Comparison of ENCODE assay signal across 26 cellular contexts in the genomic region with DNA sequence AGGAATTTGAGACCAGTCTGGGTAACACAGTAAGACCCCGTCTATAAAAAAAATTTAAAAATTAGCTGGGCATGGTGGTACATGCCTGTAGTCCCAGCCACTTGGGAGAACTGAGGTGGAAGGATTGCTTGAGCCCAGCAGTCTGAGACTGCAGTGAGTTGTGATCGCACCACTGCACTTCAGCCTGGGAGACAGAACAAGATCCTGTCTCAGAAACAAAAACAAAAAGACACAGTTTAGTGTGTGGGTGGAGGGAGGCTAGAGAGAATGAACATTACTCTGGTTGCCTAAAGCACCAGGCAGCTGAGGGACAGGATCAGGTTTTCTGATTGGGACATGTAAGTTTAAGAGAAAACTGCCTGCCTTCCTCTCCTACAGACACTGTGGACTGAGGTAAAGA. TPM values are rescaled to one million over a fixed set of nuclear protein-coding genes. Genes with fewer than 3 reads are reported as not detected.
"Had no signal": no experiment of that assay in that cellular context is flagged by ENCODE, and none has a peak within 500 bp of the region (broad histone marks: within the 10 kb centered on the region; RNA-seq: fewer than 3 reads in every experiment).

No MANE protein-coding gene starts in this region.

- H3K27me3 Mint-ChIP-seq: activated CD4-positive, alpha-beta T cell treated with anti-CD3 and anti-CD28 coated beads, Interleukin-2, amount 10 ng/mL, durations not matched to agents 24 days and 14 days; activated CD8-positive, alpha-beta memory T cell treated with anti-CD3 and anti-CD28 coated beads, Interleukin-2, amount 10 ng/mL, durations not matched to agents 7 days and 5 days; activated CD8-positive, alpha-beta T cell treated with anti-CD3 and anti-CD28 coated beads for 36 hours; naive B cell; stimulated activated naive B cell treated with anti-CD40 and anti-IgM and Interleukin-4, amounts not matched to agents 10 μg/mL and 1 μg/mL and 100 μg/mL, for 72 hours; type B pancreatic cell had no signal

- H3K27me3 ChIP-seq: adrenal gland, ascending aorta, vagina had no signal

- H3K4me3 ChIP-seq: adrenal gland, ascending aorta, smooth muscle cell, vagina had no signal

- H3K4me1 ChIP-seq: adrenal gland, ascending aorta, parathyroid adenoma, vagina had no signal

- H3K4me1 Mint-ChIP-seq: activated CD4-positive, alpha-beta T cell treated with anti-CD3 and anti-CD28 coated beads, Interleukin-2, amount 10 ng/mL, durations not matched to agents 24 days and 14 days; activated CD8-positive, alpha-beta memory T cell treated with anti-CD3 and anti-CD28 coated beads, Interleukin-2, amount 10 ng/mL, durations not matched to agents 7 days and 5 days; naive B cell; stimulated activated naive B cell treated with anti-CD40 and anti-IgM and Interleukin-4, amounts not matched to agents 10 μg/mL and 1 μg/mL and 100 μg/mL, for 72 hours had no signal

- FAIRE-seq: colon, endothelial cell of umbilical vein had no signal

- H2AFZ ChIP-seq: parathyroid adenoma had no signal

- H3K9me3 ChIP-seq: adrenal gland, ascending aorta, vagina had no signal

- H3K36me3 ChIP-seq: adrenal gland had no signal

- DNase-seq: activated CD4-positive, alpha-beta T cell treated with anti-CD3 and anti-CD28 coated beads, Interleukin-2, amount 10 ng/mL, durations not matched to agents 24 days and 14 days; activated CD8-positive, alpha-beta memory T cell treated with anti-CD3 and anti-CD28 coated beads, Interleukin-2, amount 10 ng/mL, durations not matched to agents 7 days and 5 days; activated CD8-positive, alpha-beta T cell treated with anti-CD3 and anti-CD28 coated beads for 36 hours; activated gamma-delta T cell treated with Interleukin-2 at 50 U/mL for 16 hours; activated T-cell treated with anti-CD3 and anti-CD28 coated beads for 4 hours; adrenal gland; central memory CD4-positive, alpha-beta T cell; effector memory CD4-positive, alpha-beta T cell; foreskin melanocyte; mesenchymal stem cell; naive B cell; stimulated activated CD4-positive, alpha-beta T cell treated with anti-CD3 and anti-CD28 coated beads, Interleukin-2, amount 100 ng/mL, for 48 hours; stimulated activated CD8-positive, alpha-beta memory T cell treated with anti-CD3 and anti-CD28 coated beads, Interleukin-4, amount 100 ng/mL, for 48 hours; stimulated activated naive B cell treated with anti-CD40 and anti-IgM and Interleukin-4, amounts not matched to agents 10 μg/mL and 1 μg/mL and 100 μg/mL, for 72 hours had no signal

- H3K27ac Mint-ChIP-seq: activated CD4-positive, alpha-beta T cell treated with anti-CD3 and anti-CD28 coated beads, Interleukin-2, amount 10 ng/mL, durations not matched to agents 24 days and 14 days; activated CD8-positive, alpha-beta memory T cell treated with anti-CD3 and anti-CD28 coated beads, Interleukin-2, amount 10 ng/mL, durations not matched to agents 7 days and 5 days; activated CD8-positive, alpha-beta T cell treated with anti-CD3 and anti-CD28 coated beads for 36 hours; activated naive CD4-positive, alpha-beta T cell treated with anti-CD3 and anti-CD28 coated beads, Interleukin-2, amount 50 U/mL, for 72 hours; activated T-helper 1 cell treated with anti-CD3 and anti-CD28 coated beads, Interleukin-12 subunit alpha, Interleukin-12 subunit beta, Interleukin-2, Interleukin-4 antibody, amounts not matched to agents 30 ng/mL and 10 ng/mL and 1 ng/mL, durations not matched to agents 14 hours and 24 hours and 36 hours; naive B cell; stimulated activated naive B cell treated with anti-CD40 and anti-IgM and Interleukin-4, amounts not matched to agents 10 μg/mL and 1 μg/mL and 100 μg/mL, for 72 hours; T-helper 1 cell treated with Interleukin-12 subunit alpha and Interleukin-12 subunit beta and Interleukin-4 antibody, amounts not matched to agents 30 μg/mL and 1 μg/mL, for 36 hours; type B pancreatic cell had no signal

- H3K9ac ChIP-seq: parathyroid adenoma had no signal

- H3K4me3 Mint-ChIP-seq: activated CD4-positive, alpha-beta T cell treated with anti-CD3 and anti-CD28 coated beads, Interleukin-2, amount 10 ng/mL, durations not matched to agents 24 days and 14 days; activated CD8-positive, alpha-beta memory T cell treated with anti-CD3 and anti-CD28 coated beads, Interleukin-2, amount 10 ng/mL, durations not matched to agents 7 days and 5 days; activated CD8-positive, alpha-beta T cell treated with anti-CD3 and anti-CD28 coated beads for 36 hours; activated T-helper 1 cell treated with anti-CD3 and anti-CD28 coated beads, Interleukin-12 subunit alpha, Interleukin-12 subunit beta, Interleukin-2, Interleukin-4 antibody, amounts not matched to agents 30 ng/mL and 10 ng/mL and 1 ng/mL, durations not matched to agents 14 hours and 24 hours and 36 hours; stimulated activated naive B cell treated with anti-CD40 and anti-IgM and Interleukin-4, amounts not matched to agents 10 μg/mL and 1 μg/mL and 100 μg/mL, for 72 hours; T-helper 1 cell treated with Interleukin-12 subunit alpha and Interleukin-12 subunit beta and Interleukin-4 antibody, amounts not matched to agents 30 μg/mL and 1 μg/mL, for 36 hours; type B pancreatic cell had no signal

- H3K79me2 ChIP-seq: parathyroid adenoma had no signal

- H3K27ac ChIP-seq: adrenal gland, ascending aorta, parathyroid adenoma, vagina had no signal

- H3K4me2 ChIP-seq: smooth muscle cell had no signal

- H3K9me3 Mint-ChIP-seq: activated T-helper 1 cell treated with anti-CD3 and anti-CD28 coated beads, Interleukin-12 subunit alpha, Interleukin-12 subunit beta, Interleukin-2, Interleukin-4 antibody, amounts not matched to agents 30 ng/mL and 10 ng/mL and 1 ng/mL, durations not matched to agents 14 hours and 24 hours and 36 hours had no signal

RNA-seq across cellular contexts. Expression of a gene that starts 47.0 kb away (rescaled TPM):
- total RNA-seq: activated CD4-positive, alpha-beta T cell treated with anti-CD3 and anti-CD28 coated beads, Interleukin-2, amount 10 ng/mL, durations not matched to agents 24 days and 14 days; activated CD8-positive, alpha-beta memory T cell treated with anti-CD3 and anti-CD28 coated beads, Interleukin-2, amount 10 ng/mL, durations not matched to agents 7 days and 5 days; activated CD8-positive, alpha-beta T cell treated with anti-CD3 and anti-CD28 coated beads for 36 hours; activated naive CD4-positive, alpha-beta T cell treated with anti-CD3 and anti-CD28 coated beads, Interleukin-2, amount 50 U/mL, for 72 hours; activated T-helper 1 cell treated with anti-CD3 and anti-CD28 coated beads, Interleukin-12 subunit alpha, Interleukin-12 subunit beta, Interleukin-2, Interleukin-4 antibody, amounts not matched to agents 30 ng/mL and 10 ng/mL and 1 ng/mL, durations not matched to agents 14 hours and 24 hours and 36 hours; dermis microvascular lymphatic vessel endothelial cell; endothelial cell of umbilical vein; kidney epithelial cell; smooth muscle cell had no signal
- polyA plus RNA-seq: endothelial cell of umbilical vein, smooth muscle cell had no signal
